6 cellular contexts compared by ENCODE assay signal in the genomic region with DNA sequence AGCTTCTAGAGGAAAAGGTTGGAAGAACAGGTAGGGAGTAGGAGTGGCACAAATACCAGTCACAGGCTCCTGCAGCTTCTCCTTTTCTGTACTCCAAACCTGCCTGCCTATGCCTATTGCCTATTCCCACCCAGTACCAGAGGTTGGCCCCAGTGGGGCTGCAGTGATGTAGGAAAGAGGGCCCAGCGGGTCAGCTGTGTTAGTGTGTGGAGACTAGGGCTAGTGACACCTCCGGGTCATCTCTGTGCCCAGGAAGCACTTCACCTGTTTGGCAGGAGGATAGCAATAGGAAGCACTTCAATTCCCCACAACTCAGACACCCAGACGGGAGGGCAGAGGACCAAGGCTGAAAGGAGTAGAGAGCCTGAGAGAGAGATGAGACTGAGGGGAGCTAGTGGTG. TPM values are rescaled to one million over a fixed set of nuclear protein-coding genes. Genes with fewer than 3 reads are reported as not detected.
DNase-seq lines count a peak whose midpoint lies in the region; ATAC-seq, FAIRE-seq and TF ChIP-seq lines count a peak whose summit lies in the region.
"Not testable (repeated sequence)": the region's sequence is repeated elsewhere in the genome, so short reads cannot be mapped to it uniquely, and the experiment has no call there.

No MANE protein-coding gene starts in this region.

- not testable (repeated sequence) for H3K27me3 Mint-ChIP-seq in activated CD4-positive, alpha-beta T cell treated with anti-CD3 and anti-CD28 coated beads for 36 hours; astrocyte (ENCODE audit: low read depth, unreplicated experiment)
- H3K27me3 Mint-ChIP-seq in neural progenitor cell (ENCODE audit: insufficient read depth, low read depth) = peaks cover 13% of the 10 kb centered on the region

- peaks cover 57% of the 10 kb centered on the region for H3K36me3 ChIP-seq in HUES6 (ENCODE audit: control insufficient read depth, insufficient read depth, low read length)
- peaks cover 21% of the 10 kb centered on the region for H3K36me3 ChIP-seq in astrocyte (ENCODE audit: insufficient read depth, low read length)
- H3K36me3 ChIP-seq in neural progenitor cell = not testable (repeated sequence)

- H3K4me3 ChIP-seq in HUES6 (ENCODE audit: low read depth, low read length) (peak overlapping the region; percentile 42), neural progenitor cell (peak overlapping the region; percentile 40)
- not testable (repeated sequence) for H3K4me3 ChIP-seq in astrocyte (ENCODE audit: insufficient read depth, low read depth, low read length)

- peak overlapping the region; percentile 87 for H3K4me3 Mint-ChIP-seq in activated CD4-positive, alpha-beta T cell treated with anti-CD3 and anti-CD28 coated beads for 36 hours
- peak overlapping the region; percentile 77 for H3K4me3 Mint-ChIP-seq in astrocyte (ENCODE audit: unreplicated experiment)
- H3K4me3 Mint-ChIP-seq in neural progenitor cell = peak overlapping the region; percentile 83

- H3K9me3 Mint-ChIP-seq in activated CD4-positive, alpha-beta T cell treated with anti-CD3 and anti-CD28 coated beads for 36 hours (ENCODE audit: low read depth); astrocyte (ENCODE audit: unreplicated experiment); neural progenitor cell: not testable (repeated sequence)

- FAIRE-seq in astrocyte (lab: Jason Lieb, UNC) = not testable (repeated sequence)

- peaks cover 38% of the 10 kb centered on the region for H3F3A ChIP-seq in neural progenitor cell (ENCODE audit: low read depth)

- not testable (repeated sequence) for H3K9me3 ChIP-seq in HUES6 (ENCODE audit: control insufficient read depth, insufficient read depth, low read depth, low read length); astrocyte (ENCODE audit: insufficient read depth, low read depth, low read length); neural progenitor cell (ENCODE audit: low read depth)

- not testable (repeated sequence) for H4K20me1 ChIP-seq in astrocyte (ENCODE audit: insufficient read depth, low read length)
- peaks cover 18% of the 10 kb centered on the region for H4K20me1 ChIP-seq in neural progenitor cell (ENCODE audit: low read depth)

- H3K4me1 ChIP-seq in HUES6 (ENCODE audit: control insufficient read depth, insufficient read depth, low read length) = peaks cover 16% of the 10 kb centered on the region
- not testable (repeated sequence) for H3K4me1 ChIP-seq in astrocyte (ENCODE audit: insufficient read depth, low read length); neural progenitor cell

- H3K27ac Mint-ChIP-seq in activated CD4-positive, alpha-beta T cell treated with anti-CD3 and anti-CD28 coated beads for 36 hours = peak overlapping the region; percentile 82
- H3K27ac Mint-ChIP-seq in astrocyte (ENCODE audit: unreplicated experiment) (peak overlapping the region; percentile 66), neural progenitor cell (peak overlapping the region; percentile 7)

- H3K4me2 ChIP-seq in astrocyte (ENCODE audit: low read length) = not testable (repeated sequence)
- H3K4me2 ChIP-seq in neural progenitor cell = peak overlapping the region; percentile 33

- H3K9ac ChIP-seq in HUES6 (ENCODE audit: low read length); astrocyte (ENCODE audit: low read length); neural progenitor cell: not testable (repeated sequence)

- CTCF ChIA-PET in activated CD4-positive, alpha-beta T cell treated with anti-CD3 and anti-CD28 coated beads for 36 hours (lab: Charles Lee) = interaction anchor here (0.6 to 3.2 kb wide), 6 partner anchors 22 to 963 kb away, joined by 3 to 15 read pairs (median 4); no protein-coding TSS in a partner anchor

- intact Hi-C loops in activated CD4-positive, alpha-beta T cell treated with anti-CD3 and anti-CD28 coated beads for 36 hours (cut with DNase I, micrococcal nuclease) = loop anchor here (1.0 to 5.0 kb wide), 3 partner anchors 23 to 86 kb away; a partner anchor contains a TSS
- intact Hi-C loops in cardiac septum (cut with DNase I) = not testable (repeated sequence)

- peak overlapping the region; percentile 71 for H3K27ac ChIP-seq in C4-2B
- not testable (repeated sequence) for H3K27ac ChIP-seq in HUES6 (ENCODE audit: low read depth, low read length); astrocyte (ENCODE audit: low read depth, low read length); neural progenitor cell

- not testable (repeated sequence) for ATAC-seq in activated CD4-positive, alpha-beta T cell treated with anti-CD3 and anti-CD28 coated beads for 36 hours

- not testable (repeated sequence) for H2AFZ ChIP-seq in astrocyte (ENCODE audit: low read depth, low read length); neural progenitor cell (replicated peaks)

- peaks cover 47% of the 10 kb centered on the region for H3K4me1 Mint-ChIP-seq in activated CD4-positive, alpha-beta T cell treated with anti-CD3 and anti-CD28 coated beads for 36 hours
- H3K4me1 Mint-ChIP-seq in astrocyte (ENCODE audit: low read depth, unreplicated experiment) = not testable (repeated sequence)
- peaks cover 21% of the 10 kb centered on the region for H3K4me1 Mint-ChIP-seq in neural progenitor cell

- DNase-seq in activated CD4-positive, alpha-beta T cell treated with anti-CD3 and anti-CD28 coated beads for 36 hours; astrocyte (ENCODE audit: low read depth); neural progenitor cell (ENCODE audit: low spot score): not testable (repeated sequence)
- peak; percentile 57 for DNase-seq in cardiac septum (ENCODE audit: low spot score)

- H3K27me3 ChIP-seq in HUES6 (ENCODE audit: control insufficient read depth, insufficient read depth, low read length); astrocyte (ENCODE audit: insufficient read depth, low read length): not testable (repeated sequence)
- H3K27me3 ChIP-seq in neural progenitor cell = peaks cover 28% of the 10 kb centered on the region

- not testable (repeated sequence) for H3K79me2 ChIP-seq in astrocyte (ENCODE audit: insufficient read depth, low read length); neural progenitor cell (ENCODE audit: low read depth)

- H3K36me3 Mint-ChIP-seq in activated CD4-positive, alpha-beta T cell treated with anti-CD3 and anti-CD28 coated beads for 36 hours (ENCODE audit: low read depth) = peaks cover 61% of the 10 kb centered on the region
- H3K36me3 Mint-ChIP-seq in astrocyte (ENCODE audit: low read depth, unreplicated experiment) (peaks cover 17% of the 10 kb centered on the region), neural progenitor cell (peaks cover 23% of the 10 kb centered on the region)

- POLR2A ChIA-PET in activated CD4-positive, alpha-beta T cell treated with anti-CD3 and anti-CD28 coated beads for 36 hours (lab: Charles Lee) = interaction anchor here (0.5 to 3.4 kb wide), 4 partner anchors 23 to 71 kb away, joined by 3 to 14 read pairs (median 3); no protein-coding TSS in a partner anchor

- TF ChIP-seq CTCF in C4-2B (conservative IDR thresholded peaks at IDR 0.05); astrocyte (IDR thresholded peaks at IDR 0.05; ENCODE audit: insufficient read depth, low read depth, low read length); neural progenitor cell (IDR thresholded peaks at IDR 0.05): not testable (repeated sequence)

RNA-seq across cellular contexts. Expression of a gene that starts 0.7 kb away (rescaled TPM):
- 100 to 1,000 TPM; 131 to 133 TPM for total RNA-seq in activated CD4-positive, alpha-beta T cell treated with anti-CD3 and anti-CD28 coated beads for 36 hours
- total RNA-seq in astrocyte (10.3 and 11.7 TPM in 2 replicates), cardiac septum (326 TPM), neural progenitor cell (ENCODE audit: low replicate concordance) (38.6 and 66.6 TPM in 2 replicates)

RNA-seq across cellular contexts. Expression of a gene that starts 4.7 kb away (rescaled TPM):
- 10 to 100 TPM; 38.7 to 41.4 TPM for total RNA-seq in activated CD4-positive, alpha-beta T cell treated with anti-CD3 and anti-CD28 coated beads for 36 hours
- total RNA-seq in astrocyte (71.5 and 88.2 TPM in 2 replicates), cardiac septum (51.5 TPM), neural progenitor cell (ENCODE audit: low replicate concordance) (15.2 and 39.5 TPM in 2 replicates)

RNA-seq across cellular contexts. Expression of a gene that starts 22.8 kb away (rescaled TPM):
- 100 to 1,000 TPM; 142 to 165 TPM for total RNA-seq in activated CD4-positive, alpha-beta T cell treated with anti-CD3 and anti-CD28 coated beads for 36 hours
- total RNA-seq in astrocyte (7.0 and 8.7 TPM in 2 replicates), cardiac septum (0.78 TPM), neural progenitor cell (ENCODE audit: low replicate concordance) (141 TPM in 2 replicates)

RNA-seq across cellular contexts. Expression of a gene that starts 23.6 kb away (rescaled TPM):
- 10 to 100 TPM; 35.9 to 48.7 TPM for total RNA-seq in activated CD4-positive, alpha-beta T cell treated with anti-CD3 and anti-CD28 coated beads for 36 hours
- 23.1 and 27.7 TPM in 2 replicates for total RNA-seq in astrocyte
- 16.0 TPM for total RNA-seq in cardiac septum
- total RNA-seq in neural progenitor cell (ENCODE audit: low replicate concordance) = 61.4 and 103 TPM in 2 replicates

RNA-seq across cellular contexts. Expression of a gene that starts 38.0 kb away (rescaled TPM):
- 10 to 100 TPM; 17.6 to 21.4 TPM for total RNA-seq in activated CD4-positive, alpha-beta T cell treated with anti-CD3 and anti-CD28 coated beads for 36 hours
- 10.4 and 13.5 TPM in 2 replicates for total RNA-seq in astrocyte
- total RNA-seq in cardiac septum = 6.8 TPM
- total RNA-seq in neural progenitor cell (ENCODE audit: low replicate concordance) = 26.5 and 31.8 TPM in 2 replicates

Comparison
In these comparisons a context has a peak if more than half of its experiments do, and no peak if none do; other contexts are left out.
1. H3K27ac Mint-ChIP-seq: peak in every context shown above with its lines; median percentile 82 in activated CD4-positive, alpha-beta T cell treated with anti-CD3 and anti-CD28 coated beads for 36 hours; 66 in astrocyte; 7 in neural progenitor cell.
2. RNA of a gene that starts 22.8 kb away (total RNA-seq): 142 to 165 TPM in activated CD4-positive, alpha-beta T cell treated with anti-CD3 and anti-CD28 coated beads for 36 hours and 141 TPM in neural progenitor cell; 7.0 to 8.7 TPM in astrocyte and 0.78 TPM in cardiac septum (single experiment); every median in the first group is over 10 times any median in the second.
3. Peak in every context shown above with its lines, with median percentiles within 50 percentile points of each other: H3K4me3 Mint-ChIP-seq.